20 cellular contexts compared by ENCODE assay signal in genomic region chr11:9594267-9595046, GRCh38. TPM values are rescaled to one million over a fixed set of nuclear protein-coding genes. Genes with fewer than 3 reads are reported as not detected.
A peak's percentile ranks its signal among the peaks of the same experiment; 100 is the strongest.
DNase-seq lines count a peak whose midpoint lies in the region; ATAC-seq, FAIRE-seq and TF ChIP-seq lines count a peak whose summit lies in the region.
"Had no signal": no experiment of that assay in that cellular context is flagged by ENCODE, and none has a peak within 500 bp of the region (broad histone marks: within the 10 kb centered on the region; RNA-seq: fewer than 3 reads in every experiment).

No MANE protein-coding gene starts in this region.

- CTCF ChIA-PET in CD8-positive, alpha-beta T cell (lab: Charles Lee) = interaction anchor here (0.8 to 1.2 kb wide), 3 partner anchors 12 to 20 kb away, joined by 3 read pairs; no protein-coding TSS in a partner anchor

- H3K9me3 ChIP-seq in CD8-positive, alpha-beta T cell (ENCODE audit: low read length) = no peaks in the 10 kb centered on the region
- H3K9me3 ChIP-seq in NT2/D1 (ENCODE audit: insufficient read depth, low read length) = no peaks in the 10 kb centered on the region

- FAIRE-seq in GM12892 (lab: Jason Lieb, UNC) = peak; percentile 77
- FAIRE-seq: kidney had no signal

- H3K9me3 Mint-ChIP-seq in CD8-positive, alpha-beta T cell = no peaks in the 10 kb centered on the region
- no peaks in the 10 kb centered on the region for H3K9me3 Mint-ChIP-seq in activated T-helper 2 cell treated with anti-CD3 and anti-CD28 coated beads, Interferon-gamma antibody, Interleukin-2, Interleukin-4, amounts not matched to agents 10 μg/mL and 5 μg/mL and 100 μg/mL, durations not matched to agents 14 hours and 24 hours and 36 hours
- H3K9me3 Mint-ChIP-seq: activated T-helper 17 cell treated with anti-CD3 and anti-CD28 coated beads, Interleukin-2, amount 50 U/mL, for 72 hours; stimulated activated naive CD8-positive, alpha-beta T cell treated with anti-CD3 and anti-CD28 coated beads, Interleukin-15, amount 100 ng/mL, for 72 hours had no signal

- ATAC-seq in CD8-positive, alpha-beta T cell = no peak
- no peak for ATAC-seq in HG03520 (IDR thresholded peaks at IDR 0.05; ENCODE audit: unreplicated experiment)
- ATAC-seq: activated T-helper 17 cell treated with anti-CD3 and anti-CD28 coated beads, Interleukin-2, amount 50 U/mL, for 72 hours; naive thymus-derived CD4-positive, alpha-beta T cell; Panc1; stimulated activated naive CD8-positive, alpha-beta T cell treated with anti-CD3 and anti-CD28 coated beads, Interleukin-15, amount 100 ng/mL, for 72 hours had no signal

- no peak overlapping the region for H3K27ac ChIP-seq in CD8-positive, alpha-beta T cell (ENCODE audit: low read depth, low read length)
- H3K27ac ChIP-seq: coronary artery, hepatocyte had no signal

- H3K36me3 ChIP-seq in CD8-positive, alpha-beta T cell (ENCODE audit: insufficient read depth, low read length) = no peaks in the 10 kb centered on the region
- H3K36me3 ChIP-seq in NT2/D1 (ENCODE audit: insufficient read depth, insufficient read length, low read length) = peaks cover 11% of the 10 kb centered on the region

- DNase-seq in CD8-positive, alpha-beta T cell = no peak
- DNase-seq in GM12892 (ENCODE audit: insufficient read length) = no peak
- no peak for DNase-seq in NT2/D1 (ENCODE audit: low read depth, low spot score)
- peak; percentile 11 for DNase-seq in iris pigment epithelial cell (ENCODE audit: low read depth)
- DNase-seq in activated T-helper 2 cell treated with anti-CD3 and anti-CD28 coated beads, Interferon-gamma antibody, Interleukin-2, Interleukin-4, amounts not matched to agents 10 μg/mL and 5 μg/mL and 100 μg/mL, durations not matched to agents 14 hours and 24 hours and 36 hours (ENCODE audit: low spot score) = no peak
- no peak for DNase-seq in dedifferentiated amniotic fluid mesenchymal stem cell (ENCODE audit: extremely low spot score)
- no peak for DNase-seq in UCSD-AML1 (lab: John Stamatoyannopoulos, UW; ENCODE audit: unreplicated experiment)
- DNase-seq: activated CD4-positive, CD25-positive, alpha-beta regulatory T cell treated with anti-CD3 and anti-CD28 coated beads, Interleukin-2, amount 50 U/mL, for 72 hours; kidney; naive thymus-derived CD4-positive, alpha-beta T cell; NCI-H774; posterior cingulate gyrus; stimulated activated CD4-positive, alpha-beta T cell treated with anti-CD3 and anti-CD28 coated beads, Interleukin-1b, Interleukin-23, amount 100 ng/mL, for 48 hours; stimulated activated naive CD8-positive, alpha-beta T cell treated with anti-CD3 and anti-CD28 coated beads, Interleukin-15, amount 100 ng/mL, for 72 hours; trophoblast cell had no signal

- intact Hi-C loops in CD8-positive, alpha-beta T cell (cut with DNase I, micrococcal nuclease) = no loop called here
- intact Hi-C loops in activated T-helper 2 cell treated with anti-CD3 and anti-CD28 coated beads, Interferon-gamma antibody, Interleukin-2, Interleukin-4, amounts not matched to agents 10 μg/mL and 5 μg/mL and 100 μg/mL, durations not matched to agents 14 hours and 24 hours and 36 hours (cut with micrococcal nuclease) = no loop called here

- POLR2A ChIA-PET in CD8-positive, alpha-beta T cell (lab: Charles Lee) = no interaction called here

- no peaks in the 10 kb centered on the region for H3K36me3 Mint-ChIP-seq in CD8-positive, alpha-beta T cell
- H3K36me3 Mint-ChIP-seq in activated T-helper 2 cell treated with anti-CD3 and anti-CD28 coated beads, Interferon-gamma antibody, Interleukin-2, Interleukin-4, amounts not matched to agents 10 μg/mL and 5 μg/mL and 100 μg/mL, durations not matched to agents 14 hours and 24 hours and 36 hours (ENCODE audit: low read depth) = peaks cover 12% of the 10 kb centered on the region

- peak overlapping the region; percentile 4 for H3K27ac Mint-ChIP-seq in CD8-positive, alpha-beta T cell
- H3K27ac Mint-ChIP-seq in activated T-helper 2 cell treated with anti-CD3 and anti-CD28 coated beads, Interferon-gamma antibody, Interleukin-2, Interleukin-4, amounts not matched to agents 10 μg/mL and 5 μg/mL and 100 μg/mL, durations not matched to agents 14 hours and 24 hours and 36 hours = no peak overlapping the region
- H3K27ac Mint-ChIP-seq: activated T-helper 17 cell treated with anti-CD3 and anti-CD28 coated beads, Interleukin-2, amount 50 U/mL, for 72 hours had no signal

- no peak for TF ChIP-seq POLR2A in GM12892 (IDR thresholded peaks at IDR 0.05; ENCODE audit: low read depth, low read length)

- TF ChIP-seq CTCF in CD8-positive, alpha-beta T cell (IDR thresholded peaks at IDR 0.05) = no peak

- no peaks in the 10 kb centered on the region for H3K27me3 ChIP-seq in CD8-positive, alpha-beta T cell (ENCODE audit: insufficient read depth, low read length)
- H3K27me3 ChIP-seq in NT2/D1 (ENCODE audit: insufficient read depth, insufficient read length) = no peaks in the 10 kb centered on the region
- H3K27me3 ChIP-seq: hepatocyte had no signal

- H3K4me3 ChIP-seq in CD8-positive, alpha-beta T cell (ENCODE audit: low read depth, low read length) = no peak overlapping the region
- H3K4me3 ChIP-seq in NT2/D1 (ENCODE audit: insufficient read length, low read depth) = no peak overlapping the region
- H3K4me3 ChIP-seq: coronary artery, hepatocyte had no signal

- no peaks in the 10 kb centered on the region for H3K27me3 Mint-ChIP-seq in CD8-positive, alpha-beta T cell (ENCODE audit: low read depth)
- H3K27me3 Mint-ChIP-seq in activated T-helper 2 cell treated with anti-CD3 and anti-CD28 coated beads, Interferon-gamma antibody, Interleukin-2, Interleukin-4, amounts not matched to agents 10 μg/mL and 5 μg/mL and 100 μg/mL, durations not matched to agents 14 hours and 24 hours and 36 hours (ENCODE audit: low read depth) = no peaks in the 10 kb centered on the region
- H3K27me3 Mint-ChIP-seq: activated T-helper 17 cell treated with anti-CD3 and anti-CD28 coated beads, Interleukin-2, amount 50 U/mL, for 72 hours; naive thymus-derived CD4-positive, alpha-beta T cell; stimulated activated naive CD8-positive, alpha-beta T cell treated with anti-CD3 and anti-CD28 coated beads, Interleukin-15, amount 100 ng/mL, for 72 hours had no signal

- no peaks in the 10 kb centered on the region for H3K4me1 Mint-ChIP-seq in CD8-positive, alpha-beta T cell (ENCODE audit: low read depth)
- H3K4me1 Mint-ChIP-seq in activated T-helper 2 cell treated with anti-CD3 and anti-CD28 coated beads, Interferon-gamma antibody, Interleukin-2, Interleukin-4, amounts not matched to agents 10 μg/mL and 5 μg/mL and 100 μg/mL, durations not matched to agents 14 hours and 24 hours and 36 hours (ENCODE audit: low read depth) = no peaks in the 10 kb centered on the region
- H3K4me1 Mint-ChIP-seq: activated T-helper 17 cell treated with anti-CD3 and anti-CD28 coated beads, Interleukin-2, amount 50 U/mL, for 72 hours; naive thymus-derived CD4-positive, alpha-beta T cell; stimulated activated naive CD8-positive, alpha-beta T cell treated with anti-CD3 and anti-CD28 coated beads, Interleukin-15, amount 100 ng/mL, for 72 hours had no signal

- no peak overlapping the region for H3K4me3 Mint-ChIP-seq in CD8-positive, alpha-beta T cell
- H3K4me3 Mint-ChIP-seq in activated T-helper 2 cell treated with anti-CD3 and anti-CD28 coated beads, Interferon-gamma antibody, Interleukin-2, Interleukin-4, amounts not matched to agents 10 μg/mL and 5 μg/mL and 100 μg/mL, durations not matched to agents 14 hours and 24 hours and 36 hours (ENCODE audit: low read depth) = no peak overlapping the region
- H3K4me3 Mint-ChIP-seq: activated T-helper 17 cell treated with anti-CD3 and anti-CD28 coated beads, Interleukin-2, amount 50 U/mL, for 72 hours; naive thymus-derived CD4-positive, alpha-beta T cell; stimulated activated naive CD8-positive, alpha-beta T cell treated with anti-CD3 and anti-CD28 coated beads, Interleukin-15, amount 100 ng/mL, for 72 hours had no signal

- peak overlapping the region; percentile 21 for H3K9ac ChIP-seq in NT2/D1 (ENCODE audit: insufficient read length, low read depth)

- no peaks in the 10 kb centered on the region for H3K4me1 ChIP-seq in CD8-positive, alpha-beta T cell (ENCODE audit: insufficient read depth, low read length)
- H3K4me1 ChIP-seq in NT2/D1 (ENCODE audit: insufficient read depth, insufficient read length) = no peaks in the 10 kb centered on the region

RNA-seq across cellular contexts. Expression of gene WEE1, which starts 21.0 kb away (rescaled TPM):
- total RNA-seq in CD8-positive, alpha-beta T cell = 1 to 10 TPM; 3.9 to 5.3 TPM
- polyA plus RNA-seq in GM12892 (2012; ENCODE audit: missing spikeins) = 38.4 TPM
- total RNA-seq in activated T-helper 2 cell treated with anti-CD3 and anti-CD28 coated beads, Interferon-gamma antibody, Interleukin-2, Interleukin-4, amounts not matched to agents 10 μg/mL and 5 μg/mL and 100 μg/mL, durations not matched to agents 14 hours and 24 hours and 36 hours = 48.6 and 49.6 TPM in 2 replicates
